Comparison of ENCODE assay signal across 21 cellular contexts in the genomic region with DNA sequence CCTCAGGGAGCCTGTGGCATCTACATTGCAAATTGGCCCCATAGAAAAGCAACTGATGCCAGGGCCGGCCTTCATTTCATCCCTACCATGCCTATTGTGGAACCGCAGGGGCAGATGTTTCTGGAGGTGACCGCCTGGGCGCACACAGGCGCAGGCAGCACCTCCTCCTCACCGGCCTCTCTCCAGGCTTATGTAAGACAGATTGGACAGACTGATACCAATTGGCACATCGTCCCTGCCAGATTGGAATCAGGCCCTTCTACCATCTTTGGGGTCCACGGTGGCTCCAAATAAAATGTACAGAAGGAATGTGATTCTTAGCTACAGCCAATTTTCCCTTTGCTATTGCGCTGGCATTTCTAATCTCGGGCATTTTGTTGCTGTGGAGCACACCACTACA.
A peak's percentile ranks its signal among the peaks of the same experiment; 100 is the strongest.
DNase-seq lines count a peak whose midpoint lies in the region; ATAC-seq lines count a peak whose summit lies in the region.
"Had no signal": no experiment of that assay in that cellular context is flagged by ENCODE, and none has a peak within 500 bp of the region (broad histone marks: within the 10 kb centered on the region; RNA-seq: fewer than 3 reads in every experiment).

No MANE protein-coding gene starts in this region.

- H3K36me3 ChIP-seq in mesenchymal stem cell (ENCODE audit: control insufficient read depth in 1 of 2, insufficient read depth in 2 of 2, low read depth in 1 of 2, low read length in 2 of 2): no peaks in the 10 kb centered on the region

- no peak overlapping the region for H3K4me2 ChIP-seq in mesenchymal stem cell (ENCODE audit: low read length, poor library complexity, severe bottlenecking)
- H3K4me2 ChIP-seq: A549 had no signal

- no peak overlapping the region for H3K4ac ChIP-seq in mesenchymal stem cell (ENCODE audit: low read depth in 1 of 2, low read length in 2 of 2)

- H3K27me3 ChIP-seq in right cardiac atrium (ENCODE audit: control insufficient read depth, insufficient read depth): no peaks in the 10 kb centered on the region
- no peaks in the 10 kb centered on the region for H3K27me3 ChIP-seq in mesenchymal stem cell (ENCODE audit: control insufficient read depth in 1 of 2, insufficient read depth in 1 of 2, low read length in 2 of 2)

- no peak overlapping the region for H2BK12ac ChIP-seq in mesenchymal stem cell (ENCODE audit: low read length in 2 of 2)

- H4K91ac ChIP-seq in mesenchymal stem cell (ENCODE audit: low read length): peak overlapping the region; percentile 9

- peak overlapping the region; percentile 17 for H2AK5ac ChIP-seq in mesenchymal stem cell (ENCODE audit: low read length, severe bottlenecking)

- no peak overlapping the region for H2BK120ac ChIP-seq in mesenchymal stem cell (ENCODE audit: low read depth, low read length)

- no peaks in the 10 kb centered on the region for H3K9me3 ChIP-seq in right cardiac atrium (ENCODE audit: control insufficient read depth, low read length)
- H3K9me3 ChIP-seq in mesenchymal stem cell (ENCODE audit: control insufficient read depth, low read length): no peaks in the 10 kb centered on the region
- H3K9me3 ChIP-seq: A549 had no signal

- DNase-seq in right cardiac atrium (no peak), Right ventricle myocardium inferior (ENCODE audit: missing footprints) (no peak), cerebellum (ENCODE audit: low spot score) (peak; percentile 58), mesenchymal stem cell (no peak), SKM-1 (lab: John Stamatoyannopoulos, UW; ENCODE audit: unreplicated experiment) (no peak), NCI-H2081 (lab: John Stamatoyannopoulos, UW) (no peak), NCI-H2171 (lab: John Stamatoyannopoulos, UW) (no peak)
- DNase-seq: AML-193; CD4-positive, alpha-beta T cell; DMS153; DMS79; GM23248; H7; HFFc6 had no signal

- WGBS in right cardiac atrium: 69% methylated on average over 10 of the region's 10 CpGs
- 94% methylated on average over 10 of the region's 10 CpGs for WGBS in mesenchymal stem cell

- H3K4me1 ChIP-seq in right cardiac atrium (ENCODE audit: control insufficient read depth, insufficient read depth, low read length) (no peaks in the 10 kb centered on the region), mesenchymal stem cell (ENCODE audit: control insufficient read depth, insufficient read depth, low read depth, low read length) (peaks cover 17% of the 10 kb centered on the region)
- H3K4me1 ChIP-seq: A549 had no signal

- no peak overlapping the region for H2BK5ac ChIP-seq in mesenchymal stem cell (ENCODE audit: low read depth, low read length, poor library complexity, severe bottlenecking)

- H4K8ac ChIP-seq in mesenchymal stem cell (ENCODE audit: low read length): no peak overlapping the region

- H3K9ac ChIP-seq in mesenchymal stem cell (ENCODE audit: low read length): no peak overlapping the region
- H3K9ac ChIP-seq: GM23248 had no signal

- H3K18ac ChIP-seq in mesenchymal stem cell (ENCODE audit: low read depth in 1 of 2, low read length in 2 of 2): no peak overlapping the region

- H3K23ac ChIP-seq in mesenchymal stem cell (ENCODE audit: low read length in 2 of 2): no peak overlapping the region

- H3K27ac ChIP-seq in right cardiac atrium (ENCODE audit: low read length) (no peak overlapping the region), mesenchymal stem cell (ENCODE audit: low read length, poor library complexity, severe bottlenecking) (peak overlapping the region; percentile 21)
- H3K27ac ChIP-seq: 22Rv1, A549, C4-2B, GM23248, HL-60 had no signal

- ATAC-seq in right cardiac atrium: peak; percentile 35 to 39
- ATAC-seq in Right ventricle myocardium inferior: no peak
- ATAC-seq: A549, GM12878, HCT116, K562 had no signal

- peaks cover 35% of the 10 kb centered on the region for H3K79me1 ChIP-seq in mesenchymal stem cell (replicated peaks; ENCODE audit: low read length, poor library complexity, severe bottlenecking)

- H3K4me3 ChIP-seq in right cardiac atrium (ENCODE audit: low read length): no peak overlapping the region
- H3K4me3 ChIP-seq in mesenchymal stem cell (ENCODE audit: insufficient read depth in 1 of 2, low read depth in 1 of 2, low read length in 2 of 2): no peak overlapping the region
- H3K4me3 ChIP-seq: A549, GM12878, GM23248, K562 had no signal

- H3K14ac ChIP-seq in mesenchymal stem cell (ENCODE audit: low read length in 2 of 2): no peak overlapping the region

- no peak overlapping the region for H2BK15ac ChIP-seq in mesenchymal stem cell (ENCODE audit: low read depth, poor library complexity, severe bottlenecking)

- no peak overlapping the region for H2AFZ ChIP-seq in mesenchymal stem cell (ENCODE audit: low read depth, low read length)
- H2AFZ ChIP-seq: GM23248 had no signal

- intact Hi-C loops in right cardiac atrium (cut with DNase I): no loop called here
- intact Hi-C loops in Right ventricle myocardium inferior (cut with DNase I): no loop called here
